Comparison of ENCODE assay signal across 19 cellular contexts in the genomic region with DNA sequence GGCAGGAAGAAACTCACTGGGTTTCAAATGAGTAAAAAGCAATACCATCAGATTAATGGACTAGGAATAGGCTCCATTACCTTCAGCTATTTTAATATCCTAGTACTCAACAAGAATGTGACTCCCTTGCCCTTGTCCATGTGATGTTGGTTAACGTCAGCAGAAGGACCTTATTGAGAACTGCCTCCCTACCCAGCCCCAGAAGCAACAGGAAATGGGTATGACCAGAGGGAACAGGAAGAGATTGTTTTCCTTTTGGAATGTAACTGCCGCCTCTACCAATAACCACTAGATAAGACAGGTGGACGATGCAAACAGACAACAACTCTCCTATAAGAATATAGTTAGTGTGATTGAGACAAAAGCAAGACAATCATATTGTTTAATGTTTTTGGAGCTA. TPM values are rescaled to one million over a fixed set of nuclear protein-coding genes. Genes with fewer than 3 reads are reported as not detected.
A peak's percentile ranks its signal among the peaks of the same experiment; 100 is the strongest.
DNase-seq lines count a peak whose midpoint lies in the region; ATAC-seq and TF ChIP-seq lines count a peak whose summit lies in the region.
"Had no signal": no experiment of that assay in that cellular context is flagged by ENCODE, and none has a peak within 500 bp of the region (broad histone marks: within the 10 kb centered on the region; RNA-seq: fewer than 3 reads in every experiment).

No MANE protein-coding gene starts in this region.

- intact Hi-C loops in lower lobe of right lung (cut with DNase I), result no loop called here

- H3K27me3 ChIP-seq in lower lobe of right lung (ENCODE audit: low read depth) (no peaks in the 10 kb centered on the region), tibial nerve (no peaks in the 10 kb centered on the region)
- H3K27me3 ChIP-seq: gastrocnemius medialis had no signal

- H3K9me3 ChIP-seq in lower lobe of right lung, result no peaks in the 10 kb centered on the region
- H3K9me3 ChIP-seq in tibial nerve, result peaks cover 0 to 6% (median 0%) of the 10 kb centered on the region in 4 donors
- H3K9me3 ChIP-seq: gastrocnemius medialis had no signal

- H3K27ac ChIP-seq in lower lobe of right lung (no peak overlapping the region), tibial nerve (no peak overlapping the region)

- WGBS in tibial nerve, 2 donors, result 61 to 65% methylated on average over 3 of the region's 3 CpGs

- H3K4me1 ChIP-seq in lower lobe of right lung, result no peaks in the 10 kb centered on the region
- no peaks in the 10 kb centered on the region for H3K4me1 ChIP-seq in tibial nerve

- no peak for TF ChIP-seq EP300 in tibial nerve (IDR thresholded peaks at IDR 0.05)

- H3K4me3 ChIP-seq in retinal pigment epithelial cell (ENCODE audit: low read length) (no peak overlapping the region), lower lobe of right lung (no peak overlapping the region), tibial nerve (no peak overlapping the region)
- H3K4me3 ChIP-seq: gastrocnemius medialis had no signal

- DNase-seq in HCEC 1CT (peak; percentile 94), SW 1271 (lab: John Stamatoyannopoulos, UW) (peak; percentile 29 to 77), fibroblast of peridontal ligament (ENCODE audit: extremely low read depth) (peak; percentile 31), retinal pigment epithelial cell (ENCODE audit: low read depth) (peak; percentile 74), lower lobe of right lung (no peak), erythroblast (lab: John Stamatoyannopoulos, UW) (no peak), globus pallidus (ENCODE audit: low spot score) (no peak), tibial nerve (ENCODE audit: low spot score in 2 of 2) (no peak)
- DNase-seq: activated CD4-positive, alpha-beta T cell treated with anti-CD3 and anti-CD28 coated beads for 36 hours; activated T-cell treated with anti-CD3 and anti-CD28 coated beads, Interleukin-2, amount 50 U/mL, for 24 hours; C1 segment of cervical spinal cord; gastrocnemius medialis; immature natural killer cell; NCI-H1436; NCI-H510A; PC-3; retina; stimulated activated naive CD4-positive, alpha-beta T cell had no signal

- TF ChIP-seq CTCF in retinal pigment epithelial cell (conservative IDR thresholded peaks at IDR 0.05; ENCODE audit: low read depth, low read length), result no peak
- TF ChIP-seq CTCF in lower lobe of right lung (IDR thresholded peaks at IDR 0.05), result no peak
- TF ChIP-seq CTCF in tibial nerve (IDR thresholded peaks at IDR 0.05), result no peak

- no peak for ATAC-seq in lower lobe of right lung
- ATAC-seq: activated CD4-positive, alpha-beta T cell treated with anti-CD3 and anti-CD28 coated beads for 36 hours; gastrocnemius medialis; PC-3 had no signal

- H3K36me3 ChIP-seq in lower lobe of right lung, result no peaks in the 10 kb centered on the region
- no peaks in the 10 kb centered on the region for H3K36me3 ChIP-seq in tibial nerve
- H3K36me3 ChIP-seq: gastrocnemius medialis had no signal

- TF ChIP-seq POLR2A in erythroblast (IDR thresholded peaks at IDR 0.05; ENCODE audit: low read length) (no peak), tibial nerve (IDR thresholded peaks at IDR 0.05) (no peak)

RNA-seq across cellular contexts. Expression of a gene that starts 10.4 kb away (rescaled TPM):
- total RNA-seq in lower lobe of right lung (85.4 TPM), tibial nerve (100 to 1,000 TPM in 3 of 4 donors, 10 to 100 TPM in 1; 47.7 to 127 (median 112) TPM)
- total RNA-seq: T-helper 1 cell treated with Interleukin-12 subunit alpha and Interleukin-12 subunit beta and Interleukin-4 antibody, amounts not matched to agents 30 ng/mL and 1 ng/mL, for 36 hours had no signal

Comparison
In these comparisons a context has a peak if more than half of its experiments do, and no peak if none do; other contexts are left out.
1. DNase-seq: peak in HCEC 1CT (single experiment), SW 1271 (2 of 2), fibroblast of peridontal ligament (single experiment) and retinal pigment epithelial cell (single experiment); none in lower lobe of right lung (single experiment), erythroblast (0 of 2), globus pallidus (single experiment) and tibial nerve (0 of 2).